ENCODE assay signal across 15 cellular contexts in the genomic region with DNA sequence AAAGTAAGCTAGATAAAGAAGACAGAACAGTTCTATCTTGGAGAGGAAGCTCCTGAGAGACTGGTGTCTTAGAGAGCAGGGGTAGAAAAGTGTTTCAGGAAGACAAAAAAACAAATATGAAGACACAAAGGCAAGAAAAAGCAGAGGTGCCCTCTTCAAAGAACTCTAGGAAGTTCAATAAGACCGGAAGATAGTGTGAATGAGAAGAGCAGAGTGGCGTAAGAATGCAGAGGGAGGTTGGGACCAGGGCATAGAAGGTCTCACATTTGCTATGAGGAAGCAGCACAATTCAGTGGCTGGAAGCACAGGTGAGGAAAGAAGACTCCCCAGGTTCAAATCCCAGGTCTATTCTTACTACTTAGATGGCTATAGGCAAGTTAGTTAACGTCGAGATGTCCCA. TPM values are rescaled to one million over a fixed set of nuclear protein-coding genes. Genes with fewer than 3 reads are reported as not detected.
DNase-seq lines count a peak whose midpoint lies in the region; ATAC-seq and TF ChIP-seq lines count a peak whose summit lies in the region.
"Had no signal": no experiment of that assay in that cellular context is flagged by ENCODE, and none has a peak within 500 bp of the region (broad histone marks: within the 10 kb centered on the region; RNA-seq: fewer than 3 reads in every experiment).

No MANE protein-coding gene starts in this region.

- H3K4me3 ChIP-seq in dorsolateral prefrontal cortex = no peak overlapping the region
- H3K4me3 ChIP-seq: neural progenitor cell had no signal

- ATAC-seq in activated CD8-positive, alpha-beta memory T cell treated with anti-CD3 and anti-CD28 coated beads, Interleukin-2, amount 10 ng/mL, durations not matched to agents 7 days and 5 days = no peak
- ATAC-seq in stimulated activated memory B cell treated with anti-CD40 and anti-IgM and Interleukin-4, amounts not matched to agents 10 μg/mL and 1 μg/mL and 100 μg/mL, for 72 hours = no peak
- no peak for ATAC-seq in HG03025 (IDR thresholded peaks at IDR 0.05; ENCODE audit: low FRiP score, unreplicated experiment)

- DNase-seq in activated CD8-positive, alpha-beta memory T cell treated with anti-CD3 and anti-CD28 coated beads, Interleukin-2, amount 10 ng/mL, durations not matched to agents 7 days and 5 days = no peak
- no peak for DNase-seq in activated CD8-positive, alpha-beta memory T cell treated with anti-CD3 and anti-CD28 coated beads, Interleukin-2, amount 50 U/mL, for 48 hours
- no peak for DNase-seq in dorsolateral prefrontal cortex
- no peak for DNase-seq in NCI-H1694 (lab: John Stamatoyannopoulos, UW)
- no peak for DNase-seq in COLO829 (ENCODE audit: low spot score)
- DNase-seq: ACHN; activated CD4-positive, alpha-beta memory T cell treated with anti-CD3 and anti-CD28 coated beads, Interleukin-2, amount 10 ng/mL, durations not matched to agents 7 days and 5 days; hypothalamus; NCI-H2081; NCI-H774 had no signal

- intact Hi-C loops in dorsolateral prefrontal cortex (cut with DNase I) = no loop called here

- no peaks in the 10 kb centered on the region for H3K27me3 ChIP-seq in dorsolateral prefrontal cortex
- H3K27me3 ChIP-seq: neural progenitor cell had no signal

- peaks cover 68% of the 10 kb centered on the region for H3K36me3 ChIP-seq in KOPT-K1 (ENCODE audit: insufficient read depth, low read length)

- CTCF ChIA-PET in activated CD8-positive, alpha-beta memory T cell treated with anti-CD3 and anti-CD28 coated beads, Interleukin-2, amount 10 ng/mL, durations not matched to agents 7 days and 5 days (lab: Charles Lee) = interaction anchor here (0.9 to 1.2 kb wide), 2 partner anchors 14 to 22 kb away, joined by 3 read pairs; a partner anchor contains a TSS

- no peaks in the 10 kb centered on the region for H3K9me3 Mint-ChIP-seq in activated CD8-positive, alpha-beta memory T cell treated with anti-CD3 and anti-CD28 coated beads, Interleukin-2, amount 10 ng/mL, durations not matched to agents 7 days and 5 days (ENCODE audit: low read depth)
- H3K9me3 Mint-ChIP-seq in stimulated activated memory B cell treated with anti-CD40 and anti-IgM and Interleukin-4, amounts not matched to agents 10 μg/mL and 1 μg/mL and 100 μg/mL, for 72 hours = no peaks in the 10 kb centered on the region
- H3K9me3 Mint-ChIP-seq: activated CD4-positive, alpha-beta memory T cell treated with anti-CD3 and anti-CD28 coated beads, Interleukin-2, amount 10 ng/mL, durations not matched to agents 7 days and 5 days; dendritic cell treated with granulocyte-macrophage colony-stimulating factor and Interleukin-4, amounts not matched to agents 40 ng/mL and 50 ng/mL, for 4 days; neural progenitor cell had no signal

- H3K4me1 Mint-ChIP-seq in activated CD8-positive, alpha-beta memory T cell treated with anti-CD3 and anti-CD28 coated beads, Interleukin-2, amount 10 ng/mL, durations not matched to agents 7 days and 5 days = peaks cover 67% of the 10 kb centered on the region
- H3K4me1 Mint-ChIP-seq in stimulated activated memory B cell treated with anti-CD40 and anti-IgM and Interleukin-4, amounts not matched to agents 10 μg/mL and 1 μg/mL and 100 μg/mL, for 72 hours = peaks cover 54% of the 10 kb centered on the region

- H3K27ac ChIP-seq in KOPT-K1 (ENCODE audit: low read depth, low read length, poor library complexity, severe bottlenecking) (peak overlapping the region; percentile 10), dorsolateral prefrontal cortex (peak overlapping the region in 32 of 59 donors; percentile 35 to 92 (median 83))
- H3K27ac ChIP-seq: neural progenitor cell had no signal

- H3K4me3 Mint-ChIP-seq in activated CD8-positive, alpha-beta memory T cell treated with anti-CD3 and anti-CD28 coated beads, Interleukin-2, amount 10 ng/mL, durations not matched to agents 7 days and 5 days = no peak overlapping the region
- H3K4me3 Mint-ChIP-seq in stimulated activated memory B cell treated with anti-CD40 and anti-IgM and Interleukin-4, amounts not matched to agents 10 μg/mL and 1 μg/mL and 100 μg/mL, for 72 hours = no peak overlapping the region
- H3K4me3 Mint-ChIP-seq: activated CD4-positive, alpha-beta memory T cell treated with anti-CD3 and anti-CD28 coated beads, Interleukin-2, amount 10 ng/mL, durations not matched to agents 7 days and 5 days; dendritic cell treated with granulocyte-macrophage colony-stimulating factor and Interleukin-4, amounts not matched to agents 40 ng/mL and 50 ng/mL, for 4 days; neural progenitor cell had no signal

- peaks cover 61% of the 10 kb centered on the region for H3K36me3 Mint-ChIP-seq in activated CD8-positive, alpha-beta memory T cell treated with anti-CD3 and anti-CD28 coated beads, Interleukin-2, amount 10 ng/mL, durations not matched to agents 7 days and 5 days
- H3K36me3 Mint-ChIP-seq in stimulated activated memory B cell treated with anti-CD40 and anti-IgM and Interleukin-4, amounts not matched to agents 10 μg/mL and 1 μg/mL and 100 μg/mL, for 72 hours = peaks cover 56% of the 10 kb centered on the region

- H3K27me3 Mint-ChIP-seq in activated CD8-positive, alpha-beta memory T cell treated with anti-CD3 and anti-CD28 coated beads, Interleukin-2, amount 10 ng/mL, durations not matched to agents 7 days and 5 days = no peaks in the 10 kb centered on the region
- no peaks in the 10 kb centered on the region for H3K27me3 Mint-ChIP-seq in stimulated activated memory B cell treated with anti-CD40 and anti-IgM and Interleukin-4, amounts not matched to agents 10 μg/mL and 1 μg/mL and 100 μg/mL, for 72 hours
- H3K27me3 Mint-ChIP-seq: activated CD4-positive, alpha-beta memory T cell treated with anti-CD3 and anti-CD28 coated beads, Interleukin-2, amount 10 ng/mL, durations not matched to agents 7 days and 5 days; dendritic cell treated with granulocyte-macrophage colony-stimulating factor and Interleukin-4, amounts not matched to agents 40 ng/mL and 50 ng/mL, for 4 days had no signal

- H3K9me3 ChIP-seq in KOPT-K1 (ENCODE audit: insufficient read depth, low read length, poor library complexity, severe bottlenecking) = no peaks in the 10 kb centered on the region

- peak overlapping the region; percentile 33 for H3K27ac Mint-ChIP-seq in activated CD8-positive, alpha-beta memory T cell treated with anti-CD3 and anti-CD28 coated beads, Interleukin-2, amount 10 ng/mL, durations not matched to agents 7 days and 5 days
- peak overlapping the region; percentile 4 for H3K27ac Mint-ChIP-seq in stimulated activated memory B cell treated with anti-CD40 and anti-IgM and Interleukin-4, amounts not matched to agents 10 μg/mL and 1 μg/mL and 100 μg/mL, for 72 hours
- H3K27ac Mint-ChIP-seq: dendritic cell treated with granulocyte-macrophage colony-stimulating factor and Interleukin-4, amounts not matched to agents 40 ng/mL and 50 ng/mL, for 4 days; neural progenitor cell had no signal

- no peak for TF ChIP-seq CTCF in dorsolateral prefrontal cortex (IDR thresholded peaks at IDR 0.05 in 54 of 56, conservative IDR thresholded peaks at IDR 0.05 in 2 of 56; ENCODE audit: low read depth in 1 of 56, partially characterized antibody in 56 of 56)

RNA-seq across cellular contexts. Expression of a gene that starts 22.6 kb away (rescaled TPM):
- total RNA-seq in activated CD8-positive, alpha-beta memory T cell treated with anti-CD3 and anti-CD28 coated beads, Interleukin-2, amount 10 ng/mL, durations not matched to agents 7 days and 5 days = 10 to 100 TPM; 25.9 to 39.2 TPM
- 100 to 1,000 TPM in 1 of 120 experiments, 10 to 100 TPM in 119; 53.4 to 104 (median 72.3) TPM for total RNA-seq in dorsolateral prefrontal cortex
